In the genomic region with DNA sequence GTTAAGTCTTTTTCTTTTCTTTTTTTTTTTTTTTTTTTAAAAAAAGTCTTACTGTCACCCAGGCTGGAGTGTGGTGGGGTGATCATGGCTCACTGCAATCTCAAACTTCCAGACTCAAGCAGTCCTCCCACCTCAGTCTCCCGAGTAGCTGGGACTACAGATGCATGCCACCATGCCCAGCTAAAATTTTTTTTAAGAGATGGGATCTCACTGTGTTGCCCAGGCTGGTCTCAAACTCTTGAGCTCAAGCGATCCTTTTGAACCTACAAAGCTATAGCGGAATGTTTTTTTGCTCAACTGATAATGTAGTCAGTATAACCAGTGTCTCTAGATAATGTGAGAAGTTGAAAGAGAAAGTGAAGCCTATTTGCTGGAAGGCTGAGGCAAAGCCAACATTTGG, we compare ENCODE assay signal across 28 cellular contexts. TPM values are rescaled to one million over a fixed set of nuclear protein-coding genes. Genes with fewer than 3 reads are reported as not detected.
"Had no signal": no experiment of that assay in that cellular context is flagged by ENCODE, and none has a peak within 500 bp of the region (broad histone marks: within the 10 kb centered on the region; RNA-seq: fewer than 3 reads in every experiment).

No MANE protein-coding gene starts in this region.

- ATAC-seq: naive thymus-derived CD4-positive, alpha-beta T cell; natural killer cell; psoas muscle; right cardiac atrium; sciatic nerve; stimulated activated memory B cell treated with anti-CD40 and anti-IgM and Interleukin-4, amounts not matched to agents 10 μg/mL and 1 μg/mL and 100 μg/mL, for 72 hours had no signal

- H3K36me3 ChIP-seq: ovary, spleen, stomach, thoracic aorta, thyroid gland, tibial nerve, upper lobe of left lung, vagina had no signal

- H2AFZ ChIP-seq: neural progenitor cell, parathyroid adenoma had no signal

- H3K9me3 ChIP-seq: ovary, psoas muscle, spleen, stomach, thoracic aorta, thyroid gland, upper lobe of left lung, vagina had no signal

- H3K27ac ChIP-seq: neural progenitor cell, ovary, parathyroid adenoma, psoas muscle, skin epidermis, spleen, stomach, thoracic aorta, thyroid gland, tibial nerve, upper lobe of left lung, vagina had no signal

- FAIRE-seq: urothelium cell line had no signal

- H3K79me2 ChIP-seq: parathyroid adenoma had no signal

- H3K4me3 ChIP-seq: neural progenitor cell, ovary, psoas muscle, skin epidermis, smooth muscle cell, spleen, stomach, thoracic aorta, thyroid gland, tibial nerve, upper lobe of left lung, vagina had no signal

- DNase-seq: naive thymus-derived CD4-positive, alpha-beta T cell; natural killer cell; occipital lobe; ovary; posterior cingulate gyrus; psoas muscle; right cardiac atrium; spleen; stimulated activated CD4-positive, alpha-beta T cell treated with anti-CD3 and anti-CD28 coated beads, Interleukin-12 subunit alpha, Interleukin-12 subunit beta, amount 100 ng/mL, for 4 hours; stimulated activated CD4-positive, alpha-beta T cell treated with anti-CD3 and anti-CD28 coated beads, Interleukin-1b, Interleukin-23, amount 100 ng/mL, for 48 hours; stimulated activated CD4-positive, alpha-beta T cell treated with anti-CD3 and anti-CD28 coated beads, Interleukin-4, amount 100 ng/mL, for 1 hour; stimulated activated CD4-positive, alpha-beta T cell treated with anti-CD3 and anti-CD28 coated beads, Interleukin-4, amount 100 ng/mL, for 4 hours; stimulated activated CD8-positive, alpha-beta memory T cell treated with anti-CD3 and anti-CD28 coated beads, Interleukin-4, amount 100 ng/mL, for 48 hours; stimulated activated naive CD4-positive, alpha-beta T cell treated with Interleukin-2 at 50 U/mL for 16 hours; stomach; thyroid gland; trophoblast cell; upper lobe of left lung had no signal

- H3K9ac ChIP-seq: neural progenitor cell, parathyroid adenoma had no signal

- H3K4me1 ChIP-seq: parathyroid adenoma, thyroid gland had no signal

- H3K27me3 ChIP-seq: neural progenitor cell, ovary, thyroid gland, upper lobe of left lung, vagina had no signal

- H3K4me2 ChIP-seq: neural progenitor cell, smooth muscle cell had no signal

RNA-seq across cellular contexts. Expression of gene IGF2BP2, which starts 3.9 kb away (rescaled TPM):
- polyA plus RNA-seq: naive thymus-derived CD4-positive, alpha-beta T cell had no signal
